In genomic region chr5:1047332-1047965, GRCh38 we compare ENCODE assay signal across 1 cellular context.
TF ChIP-seq lines count a peak whose summit lies in the region.

No MANE protein-coding gene starts in this region.

TF ChIP-seq in HEK293, 187 proteins besides CTCF, POLR2A, EP300 and RAD21 (continued from another document):
- TF ChIP-seq HIC1 (tag by site-specific recombination; IDR thresholded peaks at IDR 0.05), result no peak
- no peak for TF ChIP-seq ZNF785 (tag by site-specific recombination; IDR thresholded peaks at IDR 0.05)
- TF ChIP-seq, protein P1, sequence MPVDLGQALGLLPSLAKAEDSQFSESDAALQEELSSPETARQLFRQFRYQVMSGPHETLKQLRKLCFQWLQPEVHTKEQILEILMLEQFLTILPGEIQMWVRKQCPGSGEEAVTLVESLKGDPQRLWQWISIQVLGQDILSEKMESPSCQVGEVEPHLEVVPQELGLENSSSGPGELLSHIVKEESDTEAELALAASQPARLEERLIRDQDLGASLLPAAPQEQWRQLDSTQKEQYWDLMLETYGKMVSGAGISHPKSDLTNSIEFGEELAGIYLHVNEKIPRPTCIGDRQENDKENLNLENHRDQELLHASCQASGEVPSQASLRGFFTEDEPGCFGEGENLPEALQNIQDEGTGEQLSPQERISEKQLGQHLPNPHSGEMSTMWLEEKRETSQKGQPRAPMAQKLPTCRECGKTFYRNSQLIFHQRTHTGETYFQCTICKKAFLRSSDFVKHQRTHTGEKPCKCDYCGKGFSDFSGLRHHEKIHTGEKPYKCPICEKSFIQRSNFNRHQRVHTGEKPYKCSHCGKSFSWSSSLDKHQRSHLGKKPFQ (tag by site-specific recombination; IDR thresholded peaks at IDR 0.05), result peak; percentile 93
- no peak for TF ChIP-seq IKZF3 (tag by site-specific recombination; IDR thresholded peaks at IDR 0.05)
- TF ChIP-seq SP3 (tag by site-specific recombination; IDR thresholded peaks at IDR 0.05), result no peak
- no peak for TF ChIP-seq REPIN1 (tag by site-specific recombination; IDR thresholded peaks at IDR 0.05; ENCODE audit: low read depth)
- no peak for TF ChIP-seq HOXD13 (CRISPR knock-in tag; IDR thresholded peaks at IDR 0.05; ENCODE audit: borderline replicate concordance)
- peak; percentile 29; the same call in 1 of the 2 replicates for TF ChIP-seq ZNF473 (tag by site-specific recombination; IDR thresholded peaks at IDR 0.05)
- peak; percentile 73; the same call in 1 of the 2 replicates for TF ChIP-seq ZFHX2 (tag by site-specific recombination; conservative IDR thresholded peaks at IDR 0.05)
- no peak for TF ChIP-seq ZNF24 (tag by site-specific recombination; IDR thresholded peaks at IDR 0.05)
- no peak for TF ChIP-seq ZNF112 (tag by site-specific recombination; IDR thresholded peaks at IDR 0.05)
- peak; percentile 3; the same call in 1 of the 2 replicates for TF ChIP-seq ZNF140 (tag by site-specific recombination; IDR thresholded peaks at IDR 0.05)
- no peak for TF ChIP-seq OSR2 (tag by site-specific recombination; IDR thresholded peaks at IDR 0.05)
- TF ChIP-seq ZNF530 (tag by site-specific recombination; IDR thresholded peaks at IDR 0.05; ENCODE audit: low read depth), result no peak
- no peak for TF ChIP-seq ZNF394 (tag by site-specific recombination; IDR thresholded peaks at IDR 0.05; ENCODE audit: borderline replicate concordance)
- peak; percentile 70 for TF ChIP-seq EGR2 (tag by site-specific recombination; IDR thresholded peaks at IDR 0.05; ENCODE audit: low read depth)
- no peak for TF ChIP-seq ZNF133 (tag by site-specific recombination; IDR thresholded peaks at IDR 0.05)
- peak; percentile 9; the same call in 1 of the 2 replicates for TF ChIP-seq ZNF266 (tag by site-specific recombination; IDR thresholded peaks at IDR 0.05; ENCODE audit: low read depth)
- TF ChIP-seq YY1 (tag by site-specific recombination; IDR thresholded peaks at IDR 0.05), result no peak
- no peak for TF ChIP-seq ZNF449 (tag by site-specific recombination; IDR thresholded peaks at IDR 0.05)
- no peak for TF ChIP-seq ZNF274 (IDR thresholded peaks at IDR 0.05; ENCODE audit: low read length)
- 0 out of 2 replicates have a peak, but pooled peaks have one; percentile 9 for TF ChIP-seq ZNF274 (tag by site-specific recombination; IDR thresholded peaks at IDR 0.05; ENCODE audit: borderline replicate concordance)
